In the genomic region with DNA sequence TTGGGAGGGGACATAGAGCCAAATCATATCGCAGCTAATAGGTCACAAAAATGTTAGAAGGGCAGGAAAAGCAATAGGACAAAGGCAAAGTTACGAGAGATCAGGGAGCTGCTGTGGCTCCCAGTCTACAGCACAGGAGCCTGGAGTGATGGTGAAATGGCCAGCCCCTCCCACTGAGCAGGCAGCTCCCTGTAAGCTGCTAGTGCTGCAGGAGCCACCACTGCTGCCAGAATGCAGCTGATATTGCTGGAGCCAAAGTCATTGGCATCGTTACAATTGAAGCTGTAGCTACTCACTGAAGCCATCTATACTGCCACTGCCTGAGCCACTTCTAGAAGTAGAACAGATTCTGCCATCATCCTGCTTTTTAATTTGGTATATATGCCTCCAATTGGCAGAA, we compare ENCODE assay signal across 5 cellular contexts. TPM values are rescaled to one million over a fixed set of nuclear protein-coding genes. Genes with fewer than 3 reads are reported as not detected.
"Had no signal": no experiment of that assay in that cellular context is flagged by ENCODE, and none has a peak within 500 bp of the region (broad histone marks: within the 10 kb centered on the region; RNA-seq: fewer than 3 reads in every experiment).

No MANE protein-coding gene starts in this region.

RNA-seq across cellular contexts. Expression of a gene that starts 29.3 kb away (rescaled TPM):
- total RNA-seq: M059J, OCI-LY7, PC-9, RPMI7951, SK-MEL-5 had no signal
